8 cellular contexts compared by ENCODE assay signal in the genomic region with DNA sequence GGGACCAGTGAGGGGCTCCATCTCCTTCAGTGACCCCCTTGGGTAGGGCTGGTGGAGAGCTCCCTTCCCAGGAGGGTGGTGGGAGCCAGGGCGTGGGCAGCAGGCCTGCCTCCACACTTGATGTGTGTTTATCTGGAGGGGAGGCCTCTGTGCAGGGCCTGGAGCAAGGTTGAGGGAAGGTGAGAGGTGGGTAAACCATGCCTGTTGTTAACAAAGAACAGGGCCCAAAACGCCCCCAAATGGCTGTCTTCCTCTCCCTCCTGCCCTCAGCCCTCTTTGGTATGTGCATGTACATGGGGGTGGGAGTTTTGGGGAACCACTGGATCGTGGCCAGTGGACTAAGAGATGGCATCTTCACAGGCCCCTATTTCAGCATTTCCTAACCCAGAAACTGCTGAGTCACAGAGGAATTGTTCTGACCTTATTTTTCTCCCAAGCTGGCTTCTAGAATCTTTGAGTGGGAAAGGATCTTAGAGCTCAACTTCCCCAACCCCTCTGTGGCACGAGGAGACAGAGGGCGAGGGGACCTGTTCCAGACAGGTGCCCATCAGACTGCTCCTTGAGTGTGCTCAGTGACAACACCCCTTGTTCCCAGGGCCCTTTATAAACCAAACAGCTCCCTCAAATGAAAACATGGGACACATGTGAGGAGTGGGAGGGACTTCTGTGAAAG. TPM values are rescaled to one million over a fixed set of nuclear protein-coding genes. Genes with fewer than 3 reads are reported as not detected.
DNase-seq lines count a peak whose midpoint lies in the region; ATAC-seq and TF ChIP-seq lines count a peak whose summit lies in the region.

No MANE protein-coding gene starts in this region.

- no peak overlapping the region for H3K4me3 Mint-ChIP-seq in endothelial cell (ENCODE audit: unreplicated experiment)

- peaks cover 42% of the 10 kb centered on the region for H3K27me3 Mint-ChIP-seq in endothelial cell (ENCODE audit: unreplicated experiment)

- peak overlapping the region; percentile 96 for H3K27ac Mint-ChIP-seq in endothelial cell (ENCODE audit: unreplicated experiment)

- H3K4me1 Mint-ChIP-seq in endothelial cell (ENCODE audit: unreplicated experiment): peaks cover 65% of the 10 kb centered on the region

- no peak for TF ChIP-seq POLR2A in lower leg skin (IDR thresholded peaks at IDR 0.05)

- H3K4me3 ChIP-seq in AG10803 (ENCODE audit: low read length): no peak overlapping the region
- H3K4me3 ChIP-seq in HL-60 (replicated peaks; ENCODE audit: insufficient read depth, low read length): no peak overlapping the region
- no peak overlapping the region for H3K4me3 ChIP-seq in lower leg skin (ENCODE audit: low read depth, poor library complexity, severe bottlenecking)

- DNase-seq in AG10803 (ENCODE audit: low read depth) (peak; percentile 79), HL-60 (ENCODE audit: low read depth in 1 of 2, low spot score in 1 of 2) (peak; percentile 52 to 56), endothelial cell (ENCODE audit: low spot score) (no peak), pons (ENCODE audit: low spot score) (peak; percentile 58), lower leg skin (ENCODE audit: low spot score in 2 of 2) (no peak), NCI-H526 (lab: John Stamatoyannopoulos, UW) (no peak)
- no peak for DNase-seq in activated effector memory CD4-positive, alpha-beta T cell treated with Interleukin-2 at 50 U/mL for 16 hours

- intact Hi-C loops in lower leg skin (cut with DNase I; ENCODE audit: low total_unique reads): loop anchor here (5.0 kb wide), 1 partner anchor 59 kb away; no protein-coding TSS in a partner anchor

- H3K9me3 Mint-ChIP-seq in endothelial cell (ENCODE audit: unreplicated experiment): no peaks in the 10 kb centered on the region

- 58 to 63% methylated on average over 5 of the region's 5 CpGs for WGBS in lower leg skin, 2 donors

- H3K27me3 ChIP-seq in HL-60 (ENCODE audit: insufficient read depth, poor library complexity, severe bottlenecking): no peaks in the 10 kb centered on the region

- peak overlapping the region; percentile 55 for H3K27ac ChIP-seq in HL-60 (replicated peaks)

- TF ChIP-seq CTCF in AG10803 (conservative IDR thresholded peaks at IDR 0.05; ENCODE audit: low read length) (no peak), HL-60 (IDR thresholded peaks at IDR 0.05; ENCODE audit: insufficient read depth, low read length) (no peak), endothelial cell (IDR thresholded peaks at IDR 0.05; ENCODE audit: unreplicated experiment) (no peak), lower leg skin (IDR thresholded peaks at IDR 0.05) (no peak)

- no peak for ATAC-seq in GM19351 (IDR thresholded peaks at IDR 0.05; ENCODE audit: unreplicated experiment)

- H3K36me3 Mint-ChIP-seq in endothelial cell (ENCODE audit: low read depth, unreplicated experiment): peaks cover 30% of the 10 kb centered on the region

RNA-seq across cellular contexts. Expression of gene SLC48A1, which starts 3.6 kb away (rescaled TPM):
- total RNA-seq in endothelial cell (ENCODE audit: unreplicated experiment): 65.5 TPM
- 10 to 100 TPM; 28.2 to 51.7 (median 48.6) TPM for total RNA-seq in lower leg skin

RNA-seq across cellular contexts. Expression of gene RAPGEF3, which starts 17.9 kb away (rescaled TPM):
- total RNA-seq in endothelial cell (ENCODE audit: unreplicated experiment) (81.5 TPM), lower leg skin (10 to 100 TPM; 13.4 to 27.8 (median 18.9) TPM)

RNA-seq across cellular contexts. Expression of gene HDAC7, which starts 43.1 kb away (rescaled TPM):
- 387 TPM for total RNA-seq in endothelial cell (ENCODE audit: unreplicated experiment)
- 100 to 1,000 TPM in 1 of 4 donors, 10 to 100 TPM in 3; 56.3 to 114 (median 63.5) TPM for total RNA-seq in lower leg skin

RNA-seq across cellular contexts. Expression of gene ENDOU, which starts 51.3 kb away (rescaled TPM):
- 1.6 TPM for total RNA-seq in endothelial cell (ENCODE audit: unreplicated experiment)
- 10 to 100 TPM in 3 of 4 donors, 1 to 10 TPM in 1; 6.4 to 30.5 (median 17.8) TPM for total RNA-seq in lower leg skin

Comparison
In these comparisons a context has a peak if more than half of its experiments do, and no peak if none do; other contexts are left out.
1. DNase-seq: peak in AG10803 (single experiment), HL-60 (2 of 2) and pons (single experiment); none in endothelial cell (single experiment), activated effector memory CD4-positive, alpha-beta T cell treated with Interleukin-2 at 50 U/mL for 16 hours (single experiment), lower leg skin (0 of 2) and NCI-H526 (0 of 2).